ENCODE assay signal across 1 cellular context in genomic region chr1:200741808-200742207, GRCh38.
TF ChIP-seq lines count a peak whose summit lies in the region.

No MANE protein-coding gene starts in this region.

TF ChIP-seq in WTC11, 78 proteins besides CTCF, POLR2A, EP300 and RAD21 (continued from another document):
- no peak for TF ChIP-seq AFF4 (CRISPR knock-in tag; IDR thresholded peaks at IDR 0.05; ENCODE audit: borderline replicate concordance)
